9 cellular contexts compared by ENCODE assay signal in the genomic region with DNA sequence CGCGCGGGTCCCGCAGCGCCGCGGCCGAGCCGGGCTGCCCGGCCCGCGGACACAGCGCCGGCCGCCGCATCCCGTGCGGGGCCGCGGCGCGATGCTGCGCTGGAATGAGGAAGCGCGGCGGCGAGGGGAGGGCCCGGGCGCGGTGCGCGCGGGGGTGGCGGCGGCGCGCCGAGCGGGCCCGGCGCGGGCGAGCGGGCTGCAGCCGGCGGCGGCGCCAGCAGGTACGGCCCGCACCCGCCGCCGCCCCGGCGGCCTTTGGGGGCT. TPM values are rescaled to one million over a fixed set of nuclear protein-coding genes. Genes with fewer than 3 reads are reported as not detected.
A peak's percentile ranks its signal among the peaks of the same experiment; 100 is the strongest.
DNase-seq lines count a peak whose midpoint lies in the region; ATAC-seq and TF ChIP-seq lines count a peak whose summit lies in the region.
"Had no signal": no experiment of that assay in that cellular context is flagged by ENCODE, and none has a peak within 500 bp of the region (broad histone marks: within the 10 kb centered on the region; RNA-seq: fewer than 3 reads in every experiment).

No MANE protein-coding gene starts in this region.

- DNase-seq in A673 (ENCODE audit: low spot score) (no peak), omental fat pad (ENCODE audit: low spot score) (no peak), NCI-H1105 treated with DMSO at 0.1 percent for 48 hours (lab: John Stamatoyannopoulos, UW) (no peak), GOT3 (lab: John Stamatoyannopoulos, UW) (no peak)

- peak overlapping the region; percentile 90 for H3K4me3 Mint-ChIP-seq in dendritic cell treated with granulocyte-macrophage colony-stimulating factor and Interleukin-4, amounts not matched to agents 40 ng/mL and 50 ng/mL, for 4 days

- H3K27ac Mint-ChIP-seq in dendritic cell treated with granulocyte-macrophage colony-stimulating factor and Interleukin-4, amounts not matched to agents 40 ng/mL and 50 ng/mL, for 4 days = no peak overlapping the region

- BruUV-seq in A673 (replicated peaks; lab: Mats Ljungman, UMichigan) = no TSS peak

- H3K36me3 ChIP-seq in A673 (ENCODE audit: insufficient read depth, low read length, poor library complexity, severe bottlenecking) = no peaks in the 10 kb centered on the region

- peak overlapping the region; percentile 49 for H3K4me3 ChIP-seq in A673 (ENCODE audit: low read depth, low read length, poor library complexity, severe bottlenecking)

- intact Hi-C loops in A673 (cut with micrococcal nuclease; ENCODE audit: unreplicated experiment) = no loop called here
- intact Hi-C loops in dendritic cell treated with granulocyte-macrophage colony-stimulating factor and Interleukin-4, amounts not matched to agents 40 ng/mL and 50 ng/mL, for 4 days (cut with micrococcal nuclease) = loop anchor here (2.0 to 10.0 kb wide), 2 partner anchors 53 to 111 kb away; no protein-coding TSS in a partner anchor

- H3K27me3 ChIP-seq in A673 (replicated peaks; ENCODE audit: insufficient read depth, low read depth, low read length, poor library complexity) = peaks cover 57% of the 10 kb centered on the region

- peak; percentile 23 for ATAC-seq in GM19328 (IDR thresholded peaks at IDR 0.05; ENCODE audit: unreplicated experiment)
- peak; percentile 18 for ATAC-seq in HG03439 (IDR thresholded peaks at IDR 0.05; ENCODE audit: unreplicated experiment)
- ATAC-seq in omental fat pad (ENCODE audit: low FRiP score) = peak; percentile 20
- ATAC-seq in GM18519 (IDR thresholded peaks at IDR 0.05; ENCODE audit: low FRiP score, unreplicated experiment) = no peak

- peaks cover 22% of the 10 kb centered on the region for H3K36me3 Mint-ChIP-seq in dendritic cell treated with granulocyte-macrophage colony-stimulating factor and Interleukin-4, amounts not matched to agents 40 ng/mL and 50 ng/mL, for 4 days (ENCODE audit: low read depth)

- no peaks in the 10 kb centered on the region for H3K9me3 ChIP-seq in A673 (ENCODE audit: low read depth, low read length, poor library complexity, severe bottlenecking)

- no peak overlapping the region for H3K27ac ChIP-seq in A673 (ENCODE audit: low read depth, low read length, poor library complexity, severe bottlenecking)

- POLR2A ChIA-PET in A673 (lab: Charles Lee; ENCODE audit: low non-redundant PET) = no interaction called here

- H3K4me1 Mint-ChIP-seq in dendritic cell treated with granulocyte-macrophage colony-stimulating factor and Interleukin-4, amounts not matched to agents 40 ng/mL and 50 ng/mL, for 4 days (ENCODE audit: low read depth) = peaks cover 39% of the 10 kb centered on the region

- H3K4me1 ChIP-seq in A673 (ENCODE audit: insufficient read depth, low read length, poor library complexity, severe bottlenecking) = peaks cover 5% of the 10 kb centered on the region

- H3K9me3 Mint-ChIP-seq in dendritic cell treated with granulocyte-macrophage colony-stimulating factor and Interleukin-4, amounts not matched to agents 40 ng/mL and 50 ng/mL, for 4 days = no peaks in the 10 kb centered on the region

- H3K27me3 Mint-ChIP-seq in dendritic cell treated with granulocyte-macrophage colony-stimulating factor and Interleukin-4, amounts not matched to agents 40 ng/mL and 50 ng/mL, for 4 days = peaks cover 8% of the 10 kb centered on the region
- H3K27me3 Mint-ChIP-seq: activated naive CD8-positive, alpha-beta T cell had no signal

- CTCF ChIA-PET in A673 (lab: Charles Lee) = no interaction called here

- TF ChIP-seq CTCF in A673 (conservative IDR thresholded peaks at IDR 0.05; ENCODE audit: low read depth, low read length) (no peak), omental fat pad (IDR thresholded peaks at IDR 0.05) (no peak)

RNA-seq across cellular contexts. Expression of gene IKZF1, which starts 0.7 kb away (rescaled TPM):
- total RNA-seq in A673 (2021) (3.7 and 4.2 TPM in 2 replicates), omental fat pad (10 to 100 TPM; 14.6 to 34.5 (median 21.7) TPM)
